8 cellular contexts compared by ENCODE assay signal in the genomic region with DNA sequence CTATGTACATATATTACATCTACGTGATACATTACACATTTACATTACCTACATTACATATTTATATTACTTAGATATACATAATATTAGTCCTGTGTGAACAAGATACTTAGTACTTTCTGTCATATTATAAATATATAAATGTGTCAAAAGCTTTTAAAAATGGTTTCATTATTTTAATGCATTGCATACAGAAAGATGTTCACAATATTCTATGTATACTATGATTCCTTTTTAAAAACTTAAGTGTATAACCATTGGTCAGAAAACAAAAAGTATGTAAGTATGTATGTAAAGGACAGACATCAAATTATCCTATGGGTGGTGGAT. TPM values are rescaled to one million over a fixed set of nuclear protein-coding genes. Genes with fewer than 3 reads are reported as not detected.
DNase-seq lines count a peak whose midpoint lies in the region; ATAC-seq, FAIRE-seq and TF ChIP-seq lines count a peak whose summit lies in the region.

No MANE protein-coding gene starts in this region.

- H4K20me1 ChIP-seq in keratinocyte (ENCODE audit: control insufficient read depth, extremely low read depth, insufficient read depth, low read length), result no peaks in the 10 kb centered on the region

- H3K27me3 ChIP-seq in keratinocyte (ENCODE audit: control insufficient read depth, extremely low read depth, insufficient read depth, low read length) (no peaks in the 10 kb centered on the region), testis (no peaks in the 10 kb centered on the region)

- H3K36me3 ChIP-seq in keratinocyte (ENCODE audit: control insufficient read depth in 2 of 2, extremely low read depth in 1 of 2, insufficient read depth in 2 of 2, low read length in 2 of 2) (peaks cover 0 to 5% of the 10 kb centered on the region in 2 experiments), testis (ENCODE audit: low read depth, missing control alignments) (no peaks in the 10 kb centered on the region)

- peak overlapping the region; percentile 96 for H3K27ac Mint-ChIP-seq in activated CD4-positive, alpha-beta T cell treated with anti-CD3 and anti-CD28 coated beads, Interleukin-2, amount 10 ng/mL, durations not matched to agents 24 days and 14 days
- peak overlapping the region; percentile 92 for H3K27ac Mint-ChIP-seq in activated naive CD8-positive, alpha-beta T cell treated with anti-CD3 and anti-CD28 coated beads, Interleukin-2, amount 10 ng/mL, durations not matched to agents 7 days and 5 days

- H3K9me1 ChIP-seq in keratinocyte (ENCODE audit: control insufficient read depth, extremely low read depth, insufficient read depth, low read length), result no peaks in the 10 kb centered on the region

- POLR2A ChIA-PET in activated naive CD8-positive, alpha-beta T cell treated with anti-CD3 and anti-CD28 coated beads, Interleukin-2, amount 10 ng/mL, durations not matched to agents 7 days and 5 days (lab: Charles Lee), result no interaction called here

- no peak for DNase-seq in activated CD4-positive, alpha-beta T cell treated with anti-CD3 and anti-CD28 coated beads, Interleukin-2, amount 10 ng/mL, durations not matched to agents 24 days and 14 days
- no peak for DNase-seq in activated CD4-positive, alpha-beta T cell treated with anti-CD3 and anti-CD28 coated beads for 4 hours
- no peak for DNase-seq in activated naive CD8-positive, alpha-beta T cell treated with anti-CD3 and anti-CD28 coated beads, Interleukin-2, amount 10 ng/mL, durations not matched to agents 7 days and 5 days
- DNase-seq in keratinocyte (ENCODE audit: low read depth, low spot score) (no peak), testis (no peak), EL (no peak), erythroblast (lab: John Stamatoyannopoulos, UW) (no peak)

- H3K27ac ChIP-seq in keratinocyte (ENCODE audit: control insufficient read depth, insufficient read depth, low read length), result peak overlapping the region; percentile 88
- peak overlapping the region; percentile 67 to 85 for H3K27ac ChIP-seq in testis

- peaks cover 35% of the 10 kb centered on the region for H3K79me2 ChIP-seq in keratinocyte (ENCODE audit: control insufficient read depth, insufficient read depth, low read length)

- H3K36me3 Mint-ChIP-seq in activated CD4-positive, alpha-beta T cell treated with anti-CD3 and anti-CD28 coated beads, Interleukin-2, amount 10 ng/mL, durations not matched to agents 24 days and 14 days (ENCODE audit: low read depth), result peaks cover 11% of the 10 kb centered on the region
- peaks cover 3% of the 10 kb centered on the region for H3K36me3 Mint-ChIP-seq in activated naive CD8-positive, alpha-beta T cell treated with anti-CD3 and anti-CD28 coated beads, Interleukin-2, amount 10 ng/mL, durations not matched to agents 7 days and 5 days

- TF ChIP-seq CTCF in keratinocyte (optimal IDR thresholded peaks at IDR 0.05 in 1 of 3, IDR thresholded peaks at IDR 0.05 in 1 of 3, conservative IDR thresholded peaks at IDR 0.05 in 1 of 3; ENCODE audit: extremely low read depth in 1 of 3, insufficient read depth in 2 of 3, low read length in 3 of 3) (no peak), testis (IDR thresholded peaks at IDR 0.05) (no peak)

- H3K4me2 ChIP-seq in keratinocyte (ENCODE audit: control insufficient read depth, extremely low read depth, insufficient read depth, low read depth, low read length), result peak overlapping the region; percentile 24

- H3K4me1 Mint-ChIP-seq in activated CD4-positive, alpha-beta T cell treated with anti-CD3 and anti-CD28 coated beads, Interleukin-2, amount 10 ng/mL, durations not matched to agents 24 days and 14 days, result peaks cover 15% of the 10 kb centered on the region
- peaks cover 16% of the 10 kb centered on the region for H3K4me1 Mint-ChIP-seq in activated naive CD8-positive, alpha-beta T cell treated with anti-CD3 and anti-CD28 coated beads, Interleukin-2, amount 10 ng/mL, durations not matched to agents 7 days and 5 days

- H3K9ac ChIP-seq in keratinocyte (ENCODE audit: control insufficient read depth, extremely low read depth, insufficient read depth, low read length), result peak overlapping the region; percentile 94

- no peaks in the 10 kb centered on the region for H3K9me3 Mint-ChIP-seq in activated CD4-positive, alpha-beta T cell treated with anti-CD3 and anti-CD28 coated beads, Interleukin-2, amount 10 ng/mL, durations not matched to agents 24 days and 14 days
- no peaks in the 10 kb centered on the region for H3K9me3 Mint-ChIP-seq in activated naive CD8-positive, alpha-beta T cell treated with anti-CD3 and anti-CD28 coated beads, Interleukin-2, amount 10 ng/mL, durations not matched to agents 7 days and 5 days

- ATAC-seq in activated naive CD8-positive, alpha-beta T cell treated with anti-CD3 and anti-CD28 coated beads, Interleukin-2, amount 10 ng/mL, durations not matched to agents 7 days and 5 days (ENCODE audit: low read depth), result no peak
- no peak for ATAC-seq in GM18511 (IDR thresholded peaks at IDR 0.05; ENCODE audit: unreplicated experiment)

- intact Hi-C loops in activated CD4-positive, alpha-beta T cell treated with anti-CD3 and anti-CD28 coated beads, Interleukin-2, amount 10 ng/mL, durations not matched to agents 24 days and 14 days (cut with micrococcal nuclease), result loop anchor here (5.0 to 10.0 kb wide), 3 partner anchors 663 to 1687 kb away; partner anchors contain the start of genes REXO2, SDHD and TIMM8B
- intact Hi-C loops in testis (cut with DNase I; ENCODE audit: low total_unique reads), result no loop called here

- H3K27me3 Mint-ChIP-seq in activated CD4-positive, alpha-beta T cell treated with anti-CD3 and anti-CD28 coated beads, Interleukin-2, amount 10 ng/mL, durations not matched to agents 24 days and 14 days, result peaks cover 13% of the 10 kb centered on the region
- H3K27me3 Mint-ChIP-seq in activated naive CD8-positive, alpha-beta T cell treated with anti-CD3 and anti-CD28 coated beads, Interleukin-2, amount 10 ng/mL, durations not matched to agents 7 days and 5 days, result peaks cover 6% of the 10 kb centered on the region

- H3K4me3 ChIP-seq in keratinocyte (ENCODE audit: control insufficient read depth in 2 of 3, extremely low read depth in 1 of 3, insufficient read depth in 2 of 3, low read depth in 1 of 3, low read length in 3 of 3) (peak overlapping the region; percentile 63 to 97 (median 95)), testis (peak overlapping the region; percentile 89 to 95)

- FAIRE-seq in keratinocyte (lab: Jason Lieb, UNC), result no peak

- H3K4me1 ChIP-seq in keratinocyte (ENCODE audit: control insufficient read depth, extremely low read depth, insufficient read depth, low read length), result peaks cover 14% of the 10 kb centered on the region
- no peaks in the 10 kb centered on the region for H3K4me1 ChIP-seq in testis

- WGBS in testis, 2 donors, result 0% methylated on average over 1 of the region's 1 CpG

- dilution Hi-C loops in keratinocyte (cut with MboI; ENCODE audit: extremely low pct_ligation_motif_present, low sequenced_read_pairs), result no loop called here

- TF ChIP-seq POLR2A in testis (IDR thresholded peaks at IDR 0.05) (no peak), erythroblast (IDR thresholded peaks at IDR 0.05; ENCODE audit: low read length) (no peak)

- H3K4me3 Mint-ChIP-seq in activated CD4-positive, alpha-beta T cell treated with anti-CD3 and anti-CD28 coated beads, Interleukin-2, amount 10 ng/mL, durations not matched to agents 24 days and 14 days, result peak overlapping the region; percentile 99
- H3K4me3 Mint-ChIP-seq in activated naive CD8-positive, alpha-beta T cell treated with anti-CD3 and anti-CD28 coated beads, Interleukin-2, amount 10 ng/mL, durations not matched to agents 7 days and 5 days, result peak overlapping the region; percentile 100

- no peaks in the 10 kb centered on the region for H3K9me3 ChIP-seq in keratinocyte (ENCODE audit: control insufficient read depth, low read depth, low read length)
- H3K9me3 ChIP-seq in testis, result no peaks in the 10 kb centered on the region

- no peak overlapping the region for H2AFZ ChIP-seq in keratinocyte (ENCODE audit: control insufficient read depth, low read length)

RNA-seq across cellular contexts. Expression of gene ZW10, which starts 0.6 kb away (rescaled TPM):
- total RNA-seq in activated CD4-positive, alpha-beta T cell treated with anti-CD3 and anti-CD28 coated beads, Interleukin-2, amount 10 ng/mL, durations not matched to agents 24 days and 14 days, result 21.3 and 24.2 TPM in 2 replicates
- 10 to 100 TPM; 14.6 to 16.3 TPM for total RNA-seq in activated naive CD8-positive, alpha-beta T cell treated with anti-CD3 and anti-CD28 coated beads, Interleukin-2, amount 10 ng/mL, durations not matched to agents 7 days and 5 days
- polyA plus RNA-seq in keratinocyte (13.7 to 21.3 TPM (median 17.0 TPM) in 3 replicates), testis (ENCODE audit: insufficient read depth, low read depth, low replicate concordance) (30.5 TPM)
- polyA plus RNA-seq in keratinocyte (2011; ENCODE audit: low read depth), result 14.2 TPM
- 9.3 and 20.6 TPM in 2 replicates for polyA plus RNA-seq in keratinocyte (2011; cell fraction: cytosol; rRNA removed)
- 17.2 and 19.6 TPM in 2 replicates for polyA plus RNA-seq in keratinocyte (2011; cell fraction: nucleus; rRNA removed)
- 13.2 and 16.5 TPM in 2 replicates for polyA plus RNA-seq in keratinocyte (2012; ENCODE audit: low replicate concordance)
- polyA minus RNA-seq in keratinocyte, result 8.3 to 25.0 TPM (median 13.4 TPM) in 3 replicates
- 16.5 TPM for polyA minus RNA-seq in keratinocyte (2011; cell fraction: cytosol; rRNA and poly(A)+ RNA removed)
- polyA minus RNA-seq in keratinocyte (2011; cell fraction: nucleus; rRNA and poly(A)+ RNA removed), result 15.5 and 18.0 TPM in 2 replicates
- total RNA-seq in testis, result 10 to 100 TPM; 19.0 to 29.6 TPM

RNA-seq across cellular contexts. Expression of gene CLDN25, which starts 5.5 kb away (rescaled TPM):
- not detected in 2 replicates for total RNA-seq in activated CD4-positive, alpha-beta T cell treated with anti-CD3 and anti-CD28 coated beads, Interleukin-2, amount 10 ng/mL, durations not matched to agents 24 days and 14 days
- not detected for total RNA-seq in activated naive CD8-positive, alpha-beta T cell treated with anti-CD3 and anti-CD28 coated beads, Interleukin-2, amount 10 ng/mL, durations not matched to agents 7 days and 5 days
- polyA plus RNA-seq in keratinocyte (not detected in 3 replicates), testis (ENCODE audit: insufficient read depth, low read depth, low replicate concordance) (not detected)
- not detected for polyA plus RNA-seq in keratinocyte (2011; ENCODE audit: low read depth)
- polyA plus RNA-seq in keratinocyte (2011; cell fraction: cytosol; rRNA removed), result not detected in 2 replicates
- polyA plus RNA-seq in keratinocyte (2011; cell fraction: nucleus; rRNA removed), result not detected in 2 replicates
- polyA plus RNA-seq in keratinocyte (2012; ENCODE audit: low replicate concordance), result 0.41 TPM in 1 of 2 replicates, not detected in the other
- not detected in 3 replicates for polyA minus RNA-seq in keratinocyte
- not detected for polyA minus RNA-seq in keratinocyte (2011; cell fraction: cytosol; rRNA and poly(A)+ RNA removed)
- not detected in 2 replicates for polyA minus RNA-seq in keratinocyte (2011; cell fraction: nucleus; rRNA and poly(A)+ RNA removed)
- total RNA-seq in testis, result not detected
